ENCODE assay signal across 16 cellular contexts in genomic region chr17:37752482-37752881, GRCh38. TPM values are rescaled to one million over a fixed set of nuclear protein-coding genes. Genes with fewer than 3 reads are reported as not detected.
DNase-seq lines count a peak whose midpoint lies in the region; ATAC-seq and TF ChIP-seq lines count a peak whose summit lies in the region.
"Had no signal": no experiment of that assay in that cellular context is flagged by ENCODE, and none has a peak within 500 bp of the region (broad histone marks: within the 10 kb centered on the region; RNA-seq: fewer than 3 reads in every experiment).

No MANE protein-coding gene starts in this region.

- no peak overlapping the region for H3K4me3 Mint-ChIP-seq in WTC11
- H3K4me3 Mint-ChIP-seq: CD4-positive, alpha-beta T cell; stimulated activated naive B cell treated with anti-CD40 and anti-IgM and Interleukin-4, amounts not matched to agents 10 μg/mL and 1 μg/mL and 100 μg/mL, for 72 hours had no signal

- no peak for TF ChIP-seq EP300 in transverse colon (IDR thresholded peaks at IDR 0.05; ENCODE audit: low read depth)

- TF ChIP-seq CTCF in transverse colon (IDR thresholded peaks at IDR 0.05) = no peak
- no peak for TF ChIP-seq CTCF in WTC11 (IDR thresholded peaks at IDR 0.05)

- intact Hi-C loops in transverse colon (cut with DNase I; ENCODE audit: low total_unique reads) = no loop called here

- in situ Hi-C loops in transverse colon (cut with MboI; ENCODE audit: low pct_ligation_motif_present in 1 of 4, low pct_unique_long_range_greater_than_20kb in 1 of 4, low sequenced_read_pairs in 3 of 4) = no loop called here

- TF ChIP-seq POLR2A in transverse colon (IDR thresholded peaks at IDR 0.05) = no peak

- H3K4me1 ChIP-seq in transverse colon = peaks cover 0 to 3% (median 0%) of the 10 kb centered on the region in 4 donors

- DNase-seq in Daoy (ENCODE audit: low read depth) = peak; percentile 85
- DNase-seq in NCI-H226 = peak; percentile 98
- peak; percentile 58 for DNase-seq in dedifferentiated amniotic fluid mesenchymal stem cell (ENCODE audit: extremely low spot score)
- DNase-seq in non-pigmented ciliary epithelial cell (ENCODE audit: low read depth) = peak; percentile 28
- DNase-seq in transverse colon = no peak
- no peak for DNase-seq in WTC11 (ENCODE audit: low spot score)
- DNase-seq: activated CD4-positive, alpha-beta T cell treated with anti-CD3 and anti-CD28 coated beads for 4 hours; activated T-cell treated with anti-CD3 and anti-CD28 coated beads, Interleukin-2, amount 50 U/mL, for 48 hours; CD4-positive, alpha-beta T cell; midbrain; NCI-H1105; NCI-H69; stimulated activated naive B cell treated with anti-CD40 and anti-IgM and Interleukin-4, amounts not matched to agents 10 μg/mL and 1 μg/mL and 100 μg/mL, for 72 hours had no signal

- H3K27me3 ChIP-seq in transverse colon = peaks cover 21% of the 10 kb centered on the region

- H3K27ac ChIP-seq in transverse colon = no peak overlapping the region

- POLR2A ChIA-PET in WTC11 (lab: Charles Lee) = no interaction called here

- 81% methylated on average over 5 of the region's 5 CpGs; no CpG with 5 or more reads in 1 of the 2 donors for WGBS in transverse colon (ENCODE audit: low coverage in 1 of 2), 2 donors

- H3K27me3 Mint-ChIP-seq in WTC11 (ENCODE audit: low read depth) = peaks cover 27% of the 10 kb centered on the region

- no peaks in the 10 kb centered on the region for H3K36me3 ChIP-seq in transverse colon

- H3K9me3 Mint-ChIP-seq in WTC11 = no peaks in the 10 kb centered on the region
- H3K9me3 Mint-ChIP-seq: CD4-positive, alpha-beta T cell; stimulated activated naive B cell treated with anti-CD40 and anti-IgM and Interleukin-4, amounts not matched to agents 10 μg/mL and 1 μg/mL and 100 μg/mL, for 72 hours had no signal

- no peaks in the 10 kb centered on the region for H3K36me3 Mint-ChIP-seq in WTC11

- CTCF ChIA-PET in WTC11 (lab: Charles Lee) = no interaction called here

- ATAC-seq in GM18511 (IDR thresholded peaks at IDR 0.05; ENCODE audit: unreplicated experiment) = no peak
- ATAC-seq in GM21723 (IDR thresholded peaks at IDR 0.05; ENCODE audit: unreplicated experiment) = no peak
- ATAC-seq in WTC11 = no peak
- ATAC-seq: stimulated activated naive B cell treated with anti-CD40 and anti-IgM and Interleukin-4, amounts not matched to agents 10 μg/mL and 1 μg/mL and 100 μg/mL, for 72 hours had no signal

- H3K9me3 ChIP-seq in transverse colon = no peaks in the 10 kb centered on the region

- H3K27ac Mint-ChIP-seq in WTC11 = no peak overlapping the region
- H3K27ac Mint-ChIP-seq: CD4-positive, alpha-beta T cell had no signal

- H3K4me1 Mint-ChIP-seq in WTC11 = no peaks in the 10 kb centered on the region

- H3K4me3 ChIP-seq in transverse colon = no peak overlapping the region

TF ChIP-seq in WTC11, 78 proteins besides CTCF, POLR2A, EP300 and RAD21:
- TF ChIP-seq NFATC4 (CRISPR knock-in tag; IDR thresholded peaks at IDR 0.05) = no peak
- no peak for TF ChIP-seq CREB1 (CRISPR knock-in tag; IDR thresholded peaks at IDR 0.05)
- TF ChIP-seq IRF1 (CRISPR knock-in tag; IDR thresholded peaks at IDR 0.05) = no peak
- TF ChIP-seq ZNF281 (CRISPR knock-in tag; IDR thresholded peaks at IDR 0.05) = no peak
- no peak for TF ChIP-seq SOX15 (CRISPR knock-in tag; IDR thresholded peaks at IDR 0.05)
- TF ChIP-seq ZBTB21 (CRISPR knock-in tag; IDR thresholded peaks at IDR 0.05; ENCODE audit: borderline replicate concordance) = no peak
- TF ChIP-seq SMAD4 (CRISPR knock-in tag; IDR thresholded peaks at IDR 0.05) = no peak
- no peak for TF ChIP-seq MLX (CRISPR knock-in tag; IDR thresholded peaks at IDR 0.05)
- no peak for TF ChIP-seq NR1H2 (CRISPR knock-in tag; IDR thresholded peaks at IDR 0.05)
- TF ChIP-seq TEAD1 (CRISPR knock-in tag; IDR thresholded peaks at IDR 0.05) = no peak
- no peak for TF ChIP-seq PRDM15 (CRISPR knock-in tag; IDR thresholded peaks at IDR 0.05)
- TF ChIP-seq SMAD3 (CRISPR knock-in tag; IDR thresholded peaks at IDR 0.05; ENCODE audit: borderline replicate concordance) = no peak

RNA-seq across cellular contexts. Expression of gene HNF1B, which starts 7.6 kb away (rescaled TPM):
- total RNA-seq in Daoy (2014; rRNA removed; shearing (Covaris generic)) = not detected in 2 replicates
- total RNA-seq in transverse colon = 10 to 100 TPM; 22.7 to 35.2 (median 24.9) TPM
- total RNA-seq in WTC11 (2021) = 0.14 to 0.26 TPM (median 0.23 TPM) in 3 replicates
- total RNA-seq: CD4-positive, alpha-beta T cell; posterior vena cava had no signal

Comparison
In these comparisons a context has a peak if more than half of its experiments do, and no peak if none do; other contexts are left out.
1. DNase-seq: peak in Daoy (single experiment), NCI-H226 (single experiment), dedifferentiated amniotic fluid mesenchymal stem cell (single experiment) and non-pigmented ciliary epithelial cell (single experiment); none in transverse colon (single experiment) and WTC11 (single experiment).
2. RNA of gene HNF1B, which starts 7.6 kb away (total RNA-seq): 22.7 to 35.2 TPM in transverse colon; 0.14 to 0.26 TPM in WTC11 and not detected in Daoy; every median in the first group is over 10 times any median in the second.